ENCODE assay signal across 18 cellular contexts in the genomic region with DNA sequence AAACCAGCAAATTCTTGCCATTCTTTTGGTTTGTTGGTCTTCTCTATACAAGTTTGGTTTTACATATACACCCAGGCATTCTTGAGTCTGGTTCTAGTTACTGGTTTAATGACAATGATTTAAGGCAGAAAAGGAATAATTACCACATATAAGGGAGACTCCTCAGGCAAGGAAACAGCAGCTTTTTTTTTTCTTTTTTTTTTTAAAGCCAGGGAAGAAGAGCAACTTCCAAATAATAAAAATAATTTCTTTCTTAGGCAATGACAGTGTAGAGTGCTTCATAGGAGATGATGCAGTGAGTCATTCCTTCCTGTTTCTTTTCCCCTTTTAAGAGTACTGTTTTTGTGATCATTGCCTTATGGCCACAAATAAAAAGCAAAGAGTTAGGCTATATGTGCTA.
A peak's percentile ranks its signal among the peaks of the same experiment; 100 is the strongest.
DNase-seq lines count a peak whose midpoint lies in the region; FAIRE-seq and TF ChIP-seq lines count a peak whose summit lies in the region.
"Had no signal": no experiment of that assay in that cellular context is flagged by ENCODE, and none has a peak within 500 bp of the region (broad histone marks: within the 10 kb centered on the region; RNA-seq: fewer than 3 reads in every experiment).

No MANE protein-coding gene starts in this region.

- TF ChIP-seq CTCF in astrocyte (IDR thresholded peaks at IDR 0.05; ENCODE audit: insufficient read depth, low read depth, low read length) (no peak), transverse colon (IDR thresholded peaks at IDR 0.05) (no peak)

- H4K20me1 ChIP-seq in astrocyte (ENCODE audit: insufficient read depth, low read length), result no peaks in the 10 kb centered on the region

- peak overlapping the region; percentile 63 for H3K27ac Mint-ChIP-seq in astrocyte (ENCODE audit: unreplicated experiment)
- H3K27ac Mint-ChIP-seq: activated B cell treated with CpG ODN at 0.5 μM for 24 hours; activated naive CD4-positive, alpha-beta T cell treated with anti-CD3 and anti-CD28 coated beads, Interleukin-2, amount 50 U/mL, for 24 hours; CD4-positive, alpha-beta memory T cell had no signal

- no peak for FAIRE-seq in astrocyte (lab: Jason Lieb, UNC)
- FAIRE-seq: endometrium had no signal

- DNase-seq in ELR (ENCODE audit: low read depth), result peak; percentile 45
- DNase-seq in NCI-H226, result peak; percentile 19
- peak; percentile 7 for DNase-seq in astrocyte (ENCODE audit: low read depth)
- peak; percentile 18 for DNase-seq in non-pigmented ciliary epithelial cell (ENCODE audit: low read depth)
- no peak for DNase-seq in NCI-H69 (lab: John Stamatoyannopoulos, UW)
- no peak for DNase-seq in HuH-7 (ENCODE audit: low spot score)
- DNase-seq in transverse colon, result no peak
- no peak for DNase-seq in superior temporal gyrus (ENCODE audit: extremely low spot score)
- DNase-seq: activated B cell treated with CpG ODN at 0.5 μM for 24 hours; CD4-positive, alpha-beta memory T cell; heart left ventricle; NK-92 treated with Interleukin-12 subunit alpha and Interleukin-12 subunit beta, amount 100 ng/mL, for 24 hours; posterior cingulate gyrus; stimulated activated CD4-positive, alpha-beta T cell treated with anti-CD3 and anti-CD28 coated beads, Interleukin-12 subunit alpha, Interleukin-12 subunit beta, amount 100 ng/mL, for 4 hours; SW 1271 had no signal

- no peaks in the 10 kb centered on the region for H3K27me3 ChIP-seq in astrocyte (ENCODE audit: insufficient read depth, low read length)
- no peaks in the 10 kb centered on the region for H3K27me3 ChIP-seq in transverse colon
- H3K27me3 ChIP-seq: heart left ventricle had no signal

- no peak overlapping the region for H2AFZ ChIP-seq in astrocyte (ENCODE audit: low read depth, low read length)

- H3K79me2 ChIP-seq in astrocyte (ENCODE audit: insufficient read depth, low read length), result no peaks in the 10 kb centered on the region

- H3K9me3 ChIP-seq in astrocyte (ENCODE audit: insufficient read depth, low read depth, low read length) (no peaks in the 10 kb centered on the region), transverse colon (no peaks in the 10 kb centered on the region)

- no peak for TF ChIP-seq EP300 in transverse colon (IDR thresholded peaks at IDR 0.05; ENCODE audit: low read depth)

- peak overlapping the region; percentile 13 for H3K4me3 Mint-ChIP-seq in astrocyte (ENCODE audit: unreplicated experiment)
- H3K4me3 Mint-ChIP-seq: activated B cell treated with CpG ODN at 0.5 μM for 24 hours; activated naive CD4-positive, alpha-beta T cell treated with anti-CD3 and anti-CD28 coated beads, Interleukin-2, amount 50 U/mL, for 24 hours; CD4-positive, alpha-beta memory T cell; central memory CD8-positive, alpha-beta T cell had no signal

- no peaks in the 10 kb centered on the region for H3K9me3 Mint-ChIP-seq in astrocyte (ENCODE audit: unreplicated experiment)

- H3K4me1 ChIP-seq in astrocyte (ENCODE audit: insufficient read depth, low read length), result no peaks in the 10 kb centered on the region
- H3K4me1 ChIP-seq in transverse colon, result no peaks in the 10 kb centered on the region
- H3K4me1 ChIP-seq: heart left ventricle had no signal

- H3K4me1 Mint-ChIP-seq in astrocyte (ENCODE audit: low read depth, unreplicated experiment), result peaks cover 10% of the 10 kb centered on the region
- H3K4me1 Mint-ChIP-seq: activated B cell treated with CpG ODN at 0.5 μM for 24 hours; activated naive CD4-positive, alpha-beta T cell treated with anti-CD3 and anti-CD28 coated beads, Interleukin-2, amount 50 U/mL, for 24 hours; CD4-positive, alpha-beta memory T cell; central memory CD8-positive, alpha-beta T cell had no signal

- H3K36me3 Mint-ChIP-seq in astrocyte (ENCODE audit: low read depth, unreplicated experiment), result no peaks in the 10 kb centered on the region
- H3K36me3 Mint-ChIP-seq: activated naive CD4-positive, alpha-beta T cell treated with anti-CD3 and anti-CD28 coated beads, Interleukin-2, amount 50 U/mL, for 24 hours; CD4-positive, alpha-beta memory T cell had no signal

- H3K4me3 ChIP-seq in astrocyte (ENCODE audit: insufficient read depth, low read depth, low read length), result no peak overlapping the region
- H3K4me3 ChIP-seq in transverse colon, result no peak overlapping the region
- H3K4me3 ChIP-seq: heart left ventricle had no signal

- intact Hi-C loops in transverse colon (cut with DNase I; ENCODE audit: low total_unique reads), result no loop called here

- H3K27me3 Mint-ChIP-seq in astrocyte (ENCODE audit: low read depth, unreplicated experiment), result no peaks in the 10 kb centered on the region
- H3K27me3 Mint-ChIP-seq: activated B cell treated with CpG ODN at 0.5 μM for 24 hours; activated naive CD4-positive, alpha-beta T cell treated with anti-CD3 and anti-CD28 coated beads, Interleukin-2, amount 50 U/mL, for 24 hours; CD4-positive, alpha-beta memory T cell; central memory CD8-positive, alpha-beta T cell had no signal

- H3K36me3 ChIP-seq in astrocyte (ENCODE audit: insufficient read depth, low read length), result no peaks in the 10 kb centered on the region
- no peaks in the 10 kb centered on the region for H3K36me3 ChIP-seq in transverse colon
- H3K36me3 ChIP-seq: heart left ventricle had no signal

- no peak overlapping the region for H3K9ac ChIP-seq in astrocyte (ENCODE audit: low read length)

- TF ChIP-seq POLR2A in transverse colon (IDR thresholded peaks at IDR 0.05), result no peak

- H3K27ac ChIP-seq in astrocyte (ENCODE audit: low read depth, low read length) (no peak overlapping the region), transverse colon (no peak overlapping the region)
- H3K27ac ChIP-seq: heart left ventricle had no signal

- H3K4me2 ChIP-seq in astrocyte (ENCODE audit: low read length), result no peak overlapping the region

- in situ Hi-C loops in transverse colon (cut with MboI; ENCODE audit: low pct_ligation_motif_present in 1 of 4, low pct_unique_long_range_greater_than_20kb in 1 of 4, low sequenced_read_pairs in 3 of 4), result no loop called here

Comparison
In these comparisons a context has a peak if more than half of its experiments do, and no peak if none do; other contexts are left out.
1. DNase-seq: peak in ELR (single experiment), NCI-H226 (single experiment), astrocyte (single experiment) and non-pigmented ciliary epithelial cell (single experiment); none in NCI-H69 (single experiment), HuH-7 (single experiment), transverse colon (single experiment) and superior temporal gyrus (single experiment).